Comparison of ENCODE assay signal across 13 cellular contexts in genomic region chr17:76153640-76154039, GRCh38. TPM values are rescaled to one million over a fixed set of nuclear protein-coding genes. Genes with fewer than 3 reads are reported as not detected.
DNase-seq lines count a peak whose midpoint lies in the region; ATAC-seq and TF ChIP-seq lines count a peak whose summit lies in the region.
"Had no signal": no experiment of that assay in that cellular context is flagged by ENCODE, and none has a peak within 500 bp of the region (broad histone marks: within the 10 kb centered on the region; RNA-seq: fewer than 3 reads in every experiment).

No MANE protein-coding gene starts in this region.

- POLR2A ChIA-PET in MCF 10A (lab: Yijun Ruan, JAX), result no interaction called here
- POLR2A ChIA-PET in activated naive CD8-positive, alpha-beta T cell treated with anti-CD3 and anti-CD28 coated beads, Interleukin-2, amount 10 ng/mL, durations not matched to agents 7 days and 5 days (lab: Charles Lee), result interaction anchor here (0.5 to 1.1 kb wide), 2 partner anchors 8 to 49 kb away, joined by 3 to 4 read pairs; no protein-coding TSS in a partner anchor

- no peak for ATAC-seq in activated naive CD8-positive, alpha-beta T cell treated with anti-CD3 and anti-CD28 coated beads, Interleukin-2, amount 10 ng/mL, durations not matched to agents 7 days and 5 days (ENCODE audit: low read depth)
- ATAC-seq in foreskin keratinocyte, result no peak
- ATAC-seq: esophagus mucosa had no signal

- no peak overlapping the region for H3K4me2 ChIP-seq in mammary epithelial cell (ENCODE audit: insufficient read depth, low read depth, low read length)
- H3K4me2 ChIP-seq: BLaER1 had no signal

- TF ChIP-seq POLR2A in testis (IDR thresholded peaks at IDR 0.05) (no peak), ovary (IDR thresholded peaks at IDR 0.05) (no peak)

- BruUV-seq in MCF 10A (replicated peaks; lab: Mats Ljungman, UMichigan) (no TSS peak), mammary epithelial cell (replicated peaks; lab: Mats Ljungman, UMichigan) (no TSS peak)

- H3K79me2 ChIP-seq in mammary epithelial cell (ENCODE audit: insufficient read depth, low read length), result no peaks in the 10 kb centered on the region

- H3K36me3 ChIP-seq in mammary epithelial cell (ENCODE audit: insufficient read depth, low read length) (no peaks in the 10 kb centered on the region), testis (ENCODE audit: low read depth, missing control alignments) (no peaks in the 10 kb centered on the region), ovary (no peaks in the 10 kb centered on the region)
- H3K36me3 ChIP-seq: BLaER1 had no signal

- no peaks in the 10 kb centered on the region for H3K36me3 Mint-ChIP-seq in MCF 10A (ENCODE audit: insufficient read depth, unreplicated experiment)
- H3K36me3 Mint-ChIP-seq in activated naive CD8-positive, alpha-beta T cell treated with anti-CD3 and anti-CD28 coated beads, Interleukin-2, amount 10 ng/mL, durations not matched to agents 7 days and 5 days, result peaks cover 41% of the 10 kb centered on the region

- H3K4me1 Mint-ChIP-seq in MCF 10A (ENCODE audit: insufficient read depth, unreplicated experiment), result no peaks in the 10 kb centered on the region
- H3K4me1 Mint-ChIP-seq in activated naive CD8-positive, alpha-beta T cell treated with anti-CD3 and anti-CD28 coated beads, Interleukin-2, amount 10 ng/mL, durations not matched to agents 7 days and 5 days, result peaks cover 27% of the 10 kb centered on the region

- H3K27ac ChIP-seq in mammary epithelial cell (ENCODE audit: insufficient read depth, low read depth, low read length) (no peak overlapping the region), foreskin keratinocyte (no peak overlapping the region), testis (no peak overlapping the region), ovary (no peak overlapping the region)
- H3K27ac ChIP-seq: BLaER1 had no signal

- H3K4me3 ChIP-seq in mammary epithelial cell (replicated peaks in 1 of 3; ENCODE audit: insufficient read depth in 1 of 3, low read depth in 2 of 3, low read length in 3 of 3) (no peak overlapping the region), testis (no peak overlapping the region), ovary (no peak overlapping the region)
- H3K4me3 ChIP-seq: BLaER1 had no signal

- H3K27me3 Mint-ChIP-seq in MCF 10A (ENCODE audit: insufficient read depth, unreplicated experiment), result peaks cover 21% of the 10 kb centered on the region
- no peaks in the 10 kb centered on the region for H3K27me3 Mint-ChIP-seq in activated naive CD8-positive, alpha-beta T cell treated with anti-CD3 and anti-CD28 coated beads, Interleukin-2, amount 10 ng/mL, durations not matched to agents 7 days and 5 days

- peaks cover 2% of the 10 kb centered on the region for H3K27me3 ChIP-seq in mammary epithelial cell (ENCODE audit: insufficient read depth, low read length)
- peaks cover 39% of the 10 kb centered on the region for H3K27me3 ChIP-seq in foreskin keratinocyte
- no peaks in the 10 kb centered on the region for H3K27me3 ChIP-seq in testis
- no peaks in the 10 kb centered on the region for H3K27me3 ChIP-seq in ovary
- H3K27me3 ChIP-seq: BLaER1 had no signal

- H4K20me1 ChIP-seq in mammary epithelial cell (ENCODE audit: insufficient read depth, low read length), result no peaks in the 10 kb centered on the region
- H4K20me1 ChIP-seq: BLaER1 had no signal

- H3K9me3 Mint-ChIP-seq in MCF 10A (ENCODE audit: unreplicated experiment), result no peaks in the 10 kb centered on the region
- no peaks in the 10 kb centered on the region for H3K9me3 Mint-ChIP-seq in activated naive CD8-positive, alpha-beta T cell treated with anti-CD3 and anti-CD28 coated beads, Interleukin-2, amount 10 ng/mL, durations not matched to agents 7 days and 5 days

- DNase-seq in MCF 10A (ENCODE audit: unreplicated experiment) (peak; percentile 38), mammary epithelial cell (no peak), foreskin keratinocyte (no peak), testis (peak; percentile 57), SW 1271 (lab: John Stamatoyannopoulos, UW) (no peak), ovary (no peak), HK-2 (ENCODE audit: unreplicated experiment) (no peak)
- DNase-seq in activated naive CD8-positive, alpha-beta T cell treated with anti-CD3 and anti-CD28 coated beads, Interleukin-2, amount 10 ng/mL, durations not matched to agents 7 days and 5 days, result no peak
- DNase-seq: amygdala, NCI-H2029 treated with DMSO at 0.1 percent for 48 hours, RPMI8226 had no signal

- H3K4me1 ChIP-seq in mammary epithelial cell (ENCODE audit: insufficient read depth, low read length) (no peaks in the 10 kb centered on the region), foreskin keratinocyte (no peaks in the 10 kb centered on the region), testis (peaks cover 3% of the 10 kb centered on the region), ovary (ENCODE audit: insufficient read depth) (no peaks in the 10 kb centered on the region)

- no peak overlapping the region for H3K9ac ChIP-seq in mammary epithelial cell (ENCODE audit: insufficient read depth, low read length)
- H3K9ac ChIP-seq: BLaER1 had no signal

- CTCF ChIA-PET in MCF 10A (lab: Yijun Ruan, JAX), result interaction anchor here (0.9 to 1.2 kb wide), 5 partner anchors 9 to 126 kb away, joined by 3 to 5 read pairs (median 3); no protein-coding TSS in a partner anchor
- CTCF ChIA-PET in mammary epithelial cell (lab: Charles Lee; ENCODE audit: low non-redundant PET), result no interaction called here

- H3K9me3 ChIP-seq in mammary epithelial cell (replicated peaks; ENCODE audit: insufficient read depth, low read length), result no peaks in the 10 kb centered on the region
- H3K9me3 ChIP-seq in testis, result no peaks in the 10 kb centered on the region
- H3K9me3 ChIP-seq in ovary, result no peaks in the 10 kb centered on the region
- H3K9me3 ChIP-seq: BLaER1 had no signal

- intact Hi-C loops in MCF 10A (cut with micrococcal nuclease), result no loop called here
- intact Hi-C loops in mammary epithelial cell (cut with micrococcal nuclease), result no loop called here
- intact Hi-C loops in testis (cut with DNase I; ENCODE audit: low total_unique reads), result no loop called here
- intact Hi-C loops in ovary (cut with DNase I), result no loop called here

- TF ChIP-seq EP300 in ovary (IDR thresholded peaks at IDR 0.05), result no peak

- TF ChIP-seq CTCF in MCF 10A (IDR thresholded peaks at IDR 0.05; ENCODE audit: unreplicated experiment) (no peak), mammary epithelial cell (conservative IDR thresholded peaks at IDR 0.05 in 1 of 2, IDR thresholded peaks at IDR 0.05 in 1 of 2; ENCODE audit: extremely low read depth in 1 of 2, insufficient read depth in 1 of 2, low read depth in 1 of 2, low read length in 2 of 2) (peak in 1 of 2 donors; percentile 29), foreskin keratinocyte (conservative IDR thresholded peaks at IDR 0.05) (peak; percentile 23), testis (IDR thresholded peaks at IDR 0.05) (peak in 1 of 3 experiments; percentile 29), ovary (IDR thresholded peaks at IDR 0.05) (no peak)

- H3K4me3 Mint-ChIP-seq in MCF 10A (ENCODE audit: unreplicated experiment), result no peak overlapping the region
- no peak overlapping the region for H3K4me3 Mint-ChIP-seq in activated naive CD8-positive, alpha-beta T cell treated with anti-CD3 and anti-CD28 coated beads, Interleukin-2, amount 10 ng/mL, durations not matched to agents 7 days and 5 days

- 87% methylated on average over 5 of the region's 5 CpGs for WGBS in mammary epithelial cell (ENCODE audit: low coverage, missing lambda C conversion rate)
- 60 to 68% methylated on average over 5 of the region's 5 CpGs for WGBS in testis, 2 donors
- WGBS in ovary, 3 donors, result 26 to 50% (median 32%) methylated on average over 5 of the region's 5 CpGs

- dilution Hi-C loops in mammary epithelial cell (cut with HindIII; ENCODE audit: low sequenced_read_pairs), result loop anchor here (5.0 kb wide), 1 partner anchor 36 kb away; no protein-coding TSS in a partner anchor

- no peak overlapping the region for H2AFZ ChIP-seq in mammary epithelial cell (ENCODE audit: low read depth, low read length)

- no peak overlapping the region for H3K27ac Mint-ChIP-seq in MCF 10A (ENCODE audit: low read depth, unreplicated experiment)
- H3K27ac Mint-ChIP-seq in activated naive CD8-positive, alpha-beta T cell treated with anti-CD3 and anti-CD28 coated beads, Interleukin-2, amount 10 ng/mL, durations not matched to agents 7 days and 5 days, result peak overlapping the region; percentile 11

- in situ Hi-C loops in mammary epithelial cell (cut with MboI; ENCODE audit: low sequenced_read_pairs in 2 of 2), result no loop called here

RNA-seq across cellular contexts. Expression of gene FOXJ1, which starts 12.6 kb away (rescaled TPM):
- not detected in 2 replicates for total RNA-seq in MCF 10A (2022)
- total RNA-seq in mammary epithelial cell, result not detected
- not detected for polyA plus RNA-seq in mammary epithelial cell
- polyA minus RNA-seq in mammary epithelial cell, result not detected
- total RNA-seq in activated naive CD8-positive, alpha-beta T cell treated with anti-CD3 and anti-CD28 coated beads, Interleukin-2, amount 10 ng/mL, durations not matched to agents 7 days and 5 days, result 1 to 10 TPM; 5.4 to 5.8 TPM
- total RNA-seq in foreskin keratinocyte, result 0.11 and 0.14 TPM in 2 replicates
- 0.11 and 0.12 TPM in 2 replicates for polyA plus RNA-seq in foreskin keratinocyte
- total RNA-seq in testis, result 10 to 100 TPM; 22.9 to 29.4 TPM
- 30.5 TPM for polyA plus RNA-seq in testis (ENCODE audit: insufficient read depth, low read depth, low replicate concordance)
- total RNA-seq in ovary, result 100 to 1,000 TPM in 1 of 7 donors, 1 to 10 TPM in 4, under 1 TPM in 1, not detected in 1; 0.28 to 168 (median 6.9) TPM
- under 1 TPM in 1 of 2 donors, not detected in 1; 0.23 TPM for polyA plus RNA-seq in ovary
- total RNA-seq: esophagus mucosa had no signal

RNA-seq across cellular contexts. Expression of gene EXOC7, which starts 50.1 kb away (rescaled TPM):
- total RNA-seq in MCF 10A (2022) (80.8 and 106 TPM in 2 replicates), mammary epithelial cell (100 to 1,000 TPM; 102 to 111 TPM), foreskin keratinocyte (69.5 and 71.2 TPM in 2 replicates), testis (100 to 1,000 TPM; 138 TPM), ovary (100 to 1,000 TPM in 5 of 7 donors, 10 to 100 TPM in 2; 46.9 to 121 (median 115) TPM)
- polyA plus RNA-seq in mammary epithelial cell (55.8 TPM), foreskin keratinocyte (43.3 and 46.0 TPM in 2 replicates), testis (ENCODE audit: insufficient read depth, low read depth, low replicate concordance) (99.1 TPM), ovary (10 to 100 TPM; 54.0 to 94.8 TPM)
- 98.8 TPM for polyA minus RNA-seq in mammary epithelial cell
- total RNA-seq in activated naive CD8-positive, alpha-beta T cell treated with anti-CD3 and anti-CD28 coated beads, Interleukin-2, amount 10 ng/mL, durations not matched to agents 7 days and 5 days, result 100 to 1,000 TPM; 163 to 164 TPM

Comparison
In these comparisons a context has a peak if more than half of its experiments do, and no peak if none do; other contexts are left out.
1. DNase-seq: peak in MCF 10A (single experiment) and testis (single experiment); none in mammary epithelial cell (single experiment), activated naive CD8-positive, alpha-beta T cell treated with anti-CD3 and anti-CD28 coated beads, Interleukin-2, amount 10 ng/mL, durations not matched to agents 7 days and 5 days (single experiment), foreskin keratinocyte (0 of 2), SW 1271 (0 of 2), ovary (0 of 5) and HK-2 (single experiment).